In genomic region chr1:183915634-183916510, GRCh38 we compare ENCODE assay signal across 8 cellular contexts.
A peak's percentile ranks its signal among the peaks of the same experiment; 100 is the strongest.
DNase-seq lines count a peak whose midpoint lies in the region; ATAC-seq and TF ChIP-seq lines count a peak whose summit lies in the region.

No MANE protein-coding gene starts in this region.

- DNase-seq in GM13977 (ENCODE audit: low spot score) (peak; percentile 63), NCI-H446 (lab: John Stamatoyannopoulos, UW) (peak; percentile 85 to 94), kidney tubule cell (ENCODE audit: low spot score) (peak; percentile 98)
- peak; percentile 48 to 62 for DNase-seq in central memory CD8-positive, alpha-beta T cell (ENCODE audit: low spot score in 2 of 2)
- DNase-seq in stimulated activated CD4-positive, alpha-beta T cell treated with anti-CD3 and anti-CD28 coated beads, Interleukin-1b, Interleukin-23, amount 100 ng/mL, for 24 hours (ENCODE audit: low read depth in 4 of 4, low spot score in 1 of 4): peak; percentile 41 to 49 (median 49)

- no peaks in the 10 kb centered on the region for H3K9me3 Mint-ChIP-seq in central memory CD8-positive, alpha-beta T cell

- TF ChIP-seq CTCF in GM13977 (IDR thresholded peaks at IDR 0.05; ENCODE audit: extremely low read depth, insufficient read depth, missing control alignments): peak; percentile 71

- in situ Hi-C loops in GM13977 (cut with MboI; ENCODE audit: low pct_unique_long_range_greater_than_20kb, low sequenced_read_pairs, unreplicated experiment): no loop called here

- peaks cover 11% of the 10 kb centered on the region for H3K4me1 Mint-ChIP-seq in central memory CD8-positive, alpha-beta T cell

- H3K36me3 Mint-ChIP-seq in central memory CD8-positive, alpha-beta T cell (ENCODE audit: insufficient read depth): peaks cover 4% of the 10 kb centered on the region

- ATAC-seq in HG03159 (IDR thresholded peaks at IDR 0.05; ENCODE audit: unreplicated experiment): peak; percentile 34
- peak; percentile 100 for ATAC-seq in activated CD4-positive, CD25-positive, alpha-beta regulatory T cell treated with anti-CD3 and anti-CD28 coated beads, Interleukin-2, amount 50 U/mL, for 24 hours
- peak; percentile 99 for ATAC-seq in central memory CD8-positive, alpha-beta T cell (replicated peaks; ENCODE audit: extremely low read depth, poor library complexity, severe bottlenecking)
- ATAC-seq in HG03521 (IDR thresholded peaks at IDR 0.05; ENCODE audit: unreplicated experiment): no peak

- H3K27ac Mint-ChIP-seq in central memory CD8-positive, alpha-beta T cell (ENCODE audit: low read depth): no peak overlapping the region

- H3K4me3 Mint-ChIP-seq in central memory CD8-positive, alpha-beta T cell: peak overlapping the region; percentile 2

- no peaks in the 10 kb centered on the region for H3K27me3 Mint-ChIP-seq in central memory CD8-positive, alpha-beta T cell
